Comparison of ENCODE assay signal across 1 cellular context in genomic region chr16:22322741-22323140, GRCh38.
TF ChIP-seq lines count a peak whose summit lies in the region.

No MANE protein-coding gene starts in this region.

TF ChIP-seq in GM23338, 12 proteins besides CTCF, POLR2A, EP300 and RAD21:
- TF ChIP-seq NANOG (IDR thresholded peaks at IDR 0.05; ENCODE audit: borderline replicate concordance), result no peak
- TF ChIP-seq ETS1 (IDR thresholded peaks at IDR 0.05), result no peak
